ENCODE assay signal across 8 cellular contexts in genomic region chr10:43398939-43399871, GRCh38. TPM values are rescaled to one million over a fixed set of nuclear protein-coding genes. Genes with fewer than 3 reads are reported as not detected.
DNase-seq lines count a peak whose midpoint lies in the region; ATAC-seq and TF ChIP-seq lines count a peak whose summit lies in the region.

No MANE protein-coding gene starts in this region.

- H3K79me1 ChIP-seq in H9 (ENCODE audit: insufficient read depth, low read depth, low read length, poor library complexity, severe bottlenecking): no peaks in the 10 kb centered on the region

- ATAC-seq in activated B cell treated with CpG ODN at 0.5 μM for 24 hours (ENCODE audit: low read depth): no peak
- ATAC-seq in GM21786 (IDR thresholded peaks at IDR 0.05; ENCODE audit: unreplicated experiment): no peak
- no peak for ATAC-seq in HG02852 (IDR thresholded peaks at IDR 0.05; ENCODE audit: unreplicated experiment)
- ATAC-seq in GM18867 (IDR thresholded peaks at IDR 0.05; ENCODE audit: unreplicated experiment): no peak

- CTCF ChIA-PET in activated B cell treated with CpG ODN at 0.5 μM for 24 hours (lab: Charles Lee): no interaction called here

- peaks cover 10% of the 10 kb centered on the region for H3K23me2 ChIP-seq in H9 (ENCODE audit: insufficient read length, low read depth, low read length, poor library complexity, severe bottlenecking)

- H3K27me3 Mint-ChIP-seq in H9 (ENCODE audit: low read depth): peaks cover 2% of the 10 kb centered on the region
- H3K27me3 Mint-ChIP-seq in activated B cell treated with CpG ODN at 0.5 μM for 24 hours: no peaks in the 10 kb centered on the region

- H3K9me3 Mint-ChIP-seq in H9 (no peaks in the 10 kb centered on the region; a peak in 1 of 5 replicates), activated B cell treated with CpG ODN at 0.5 μM for 24 hours (no peaks in the 10 kb centered on the region)

- DNase-seq in H9 (no peak), activated B cell treated with CpG ODN at 0.5 μM for 24 hours (no peak), iris pigment epithelial cell (ENCODE audit: low read depth) (peak; percentile 70), GM20000 (ENCODE audit: low spot score) (no peak)

- H4K8ac ChIP-seq in H9 (replicated peaks; ENCODE audit: insufficient read length, low read depth, low read length): no peak overlapping the region

- no peak overlapping the region for H2BK120ac ChIP-seq in H9 (ENCODE audit: low read depth, low read length, poor library complexity, severe bottlenecking)

- no peak overlapping the region for H3K18ac ChIP-seq in H9 (ENCODE audit: insufficient read length, low read depth, low read length)

- H3K27ac Mint-ChIP-seq in H9 (peak overlapping the region; percentile 1 to 77 (median 70); a peak in 6 of 7 replicates), activated B cell treated with CpG ODN at 0.5 μM for 24 hours (peak overlapping the region; percentile 93)

- no peak overlapping the region for H2BK12ac ChIP-seq in H9 (ENCODE audit: insufficient read length, low read depth, low read length)

- no peaks in the 10 kb centered on the region for H3K9me3 ChIP-seq in H9 (ENCODE audit: control insufficient read depth, low read depth, low read length)

- no peak overlapping the region for H4K5ac ChIP-seq in H9 (ENCODE audit: insufficient read length, low read depth, low read length)

- H2AK5ac ChIP-seq in H9 (ENCODE audit: insufficient read length, low read length): no peak overlapping the region

- H3K36me3 Mint-ChIP-seq in H9 (ENCODE audit: insufficient read depth in 1 of 3, low read depth in 3 of 3) (peaks cover 17 to 48% (median 29%) of the 10 kb centered on the region in 3 experiments; a peak in 6 of 7 replicates), activated B cell treated with CpG ODN at 0.5 μM for 24 hours (ENCODE audit: low read depth) (peaks cover 63% of the 10 kb centered on the region)

- H3K4me3 Mint-ChIP-seq in H9: no peak overlapping the region; a peak in 2 of 5 replicates
- H3K4me3 Mint-ChIP-seq in activated B cell treated with CpG ODN at 0.5 μM for 24 hours: peak overlapping the region; percentile 42

- no peak overlapping the region for H4K91ac ChIP-seq in H9 (ENCODE audit: insufficient read length, low read depth, low read length)

- H3K9ac ChIP-seq in H9 (ENCODE audit: extremely low read depth, insufficient read length, low read length): no peak overlapping the region

- H2BK20ac ChIP-seq in H9 (ENCODE audit: low read depth, low read length, poor library complexity, severe bottlenecking): no peak overlapping the region

- no peak overlapping the region for H2BK15ac ChIP-seq in H9 (ENCODE audit: low read depth, low read length)

- no peak overlapping the region for H3K23ac ChIP-seq in H9 (ENCODE audit: insufficient read length, low read depth, low read length)

- H3K56ac ChIP-seq in H9 (ENCODE audit: insufficient read length, low read depth, low read length): no peak overlapping the region

- H3T11ph ChIP-seq in H9 (ENCODE audit: low read length): no peak overlapping the region

- H3K79me2 ChIP-seq in H9 (ENCODE audit: insufficient read depth, low read length): peaks cover 67% of the 10 kb centered on the region

- no peak overlapping the region for H2AFZ ChIP-seq in H9 (ENCODE audit: low read length)

- intact Hi-C loops in activated B cell treated with CpG ODN at 0.5 μM for 24 hours (cut with micrococcal nuclease): loop anchor here (5.0 kb wide), 1 partner anchor 107 kb away; no protein-coding TSS in a partner anchor

- no peak overlapping the region for H3K14ac ChIP-seq in H9 (ENCODE audit: insufficient read depth, low read length)

- H3K4me2 ChIP-seq in H9 (ENCODE audit: insufficient read depth, insufficient read length, low read length): no peak overlapping the region

- no peaks in the 10 kb centered on the region for H4K20me1 ChIP-seq in H9 (ENCODE audit: control insufficient read depth, insufficient read depth, insufficient read length)

- H3K27me3 ChIP-seq in H9 (ENCODE audit: insufficient read depth, low read length): no peaks in the 10 kb centered on the region

- TF ChIP-seq CTCF in 22Rv1 (IDR thresholded peaks at IDR 0.05) (no peak), H9 (conservative IDR thresholded peaks at IDR 0.05) (no peak), activated B cell treated with CpG ODN at 0.5 μM for 24 hours (IDR thresholded peaks at IDR 0.05) (no peak), GM20000 (IDR thresholded peaks at IDR 0.05; ENCODE audit: extremely low read depth, missing control alignments) (no peak)

- H3K4me1 ChIP-seq in H9 (ENCODE audit: insufficient read depth, low read length): peaks cover 4% of the 10 kb centered on the region; the same call in 1 of the 2 replicates

- H3K4ac ChIP-seq in H9 (ENCODE audit: low read depth, low read length): no peak overlapping the region

- peak overlapping the region; percentile 95 for H3K27ac ChIP-seq in 22Rv1
- H3K27ac ChIP-seq in H9 (ENCODE audit: insufficient read length, low read depth, low read length): peak overlapping the region; percentile 27

- POLR2A ChIA-PET in activated B cell treated with CpG ODN at 0.5 μM for 24 hours (lab: Charles Lee): interaction anchor here (7.3 kb wide), 1 partner anchor 10 kb away, joined by 71 read pairs; the partner anchor contains the start of gene HNRNPF

- peaks cover 67 to 73% of the 10 kb centered on the region in 2 experiments for H3K4me1 Mint-ChIP-seq in H9
- H3K4me1 Mint-ChIP-seq in activated B cell treated with CpG ODN at 0.5 μM for 24 hours: peaks cover 92% of the 10 kb centered on the region

- WGBS in H9 (ENCODE audit: extremely low coverage, insufficient read length, low lambda C conversion rate): no CpG with 5 or more reads among the region's 3 CpGs

- H2BK5ac ChIP-seq in H9 (ENCODE audit: insufficient read length, low read length): no peak overlapping the region

RNA-seq across cellular contexts. Expression of gene HNRNPF, which starts 9.8 kb away (rescaled TPM):
- total RNA-seq in H9 (2021) (411 and 420 TPM in 2 replicates), activated B cell treated with CpG ODN at 0.5 μM for 24 hours (253 and 255 TPM in 2 replicates)

RNA-seq across cellular contexts. Expression of gene FXYD4, which starts 27.8 kb away (rescaled TPM):
- total RNA-seq in H9 (2021) (not detected in 2 replicates), activated B cell treated with CpG ODN at 0.5 μM for 24 hours (not detected in 2 replicates)

RNA-seq across cellular contexts. Expression of gene ZNF487, which starts 37.7 kb away (rescaled TPM):
- total RNA-seq in H9 (2021) (1.3 and 1.4 TPM in 2 replicates), activated B cell treated with CpG ODN at 0.5 μM for 24 hours (2.9 and 3.4 TPM in 2 replicates)
